ENCODE assay signal across 11 cellular contexts in genomic region chr7:132251327-132251659, GRCh38.
DNase-seq lines count a peak whose midpoint lies in the region; ATAC-seq and TF ChIP-seq lines count a peak whose summit lies in the region.
"Had no signal": no experiment of that assay in that cellular context is flagged by ENCODE, and none has a peak within 500 bp of the region (broad histone marks: within the 10 kb centered on the region; RNA-seq: fewer than 3 reads in every experiment).

No MANE protein-coding gene starts in this region.

- POLR2A ChIA-PET in activated CD8-positive, alpha-beta T cell treated with anti-CD3 and anti-CD28 coated beads, Interleukin-2, amount 10 ng/mL, durations not matched to agents 7 days and 5 days (lab: Charles Lee): no interaction called here

- TF ChIP-seq CTCF in LNCaP clone FGC (IDR thresholded peaks at IDR 0.05; ENCODE audit: control insufficient read depth, extremely low read depth, insufficient read depth): no peak

- H3K4me3 Mint-ChIP-seq in activated CD8-positive, alpha-beta T cell treated with anti-CD3 and anti-CD28 coated beads, Interleukin-2, amount 10 ng/mL, durations not matched to agents 7 days and 5 days: no peak overlapping the region
- H3K4me3 Mint-ChIP-seq: activated CD4-positive, alpha-beta memory T cell treated with anti-CD3 and anti-CD28 coated beads for 36 hours; nephron progenitor cell; stimulated activated naive B cell treated with anti-CD40 and anti-IgM and Interleukin-4, amounts not matched to agents 10 μg/mL and 1 μg/mL and 100 μg/mL, for 72 hours had no signal

- no peaks in the 10 kb centered on the region for H3K36me3 Mint-ChIP-seq in activated CD8-positive, alpha-beta T cell treated with anti-CD3 and anti-CD28 coated beads, Interleukin-2, amount 10 ng/mL, durations not matched to agents 7 days and 5 days (ENCODE audit: low read depth)
- H3K36me3 Mint-ChIP-seq: activated CD4-positive, alpha-beta memory T cell treated with anti-CD3 and anti-CD28 coated beads for 36 hours; stimulated activated naive B cell treated with anti-CD40 and anti-IgM and Interleukin-4, amounts not matched to agents 10 μg/mL and 1 μg/mL and 100 μg/mL, for 72 hours had no signal

- H3K4me1 Mint-ChIP-seq in activated CD8-positive, alpha-beta T cell treated with anti-CD3 and anti-CD28 coated beads, Interleukin-2, amount 10 ng/mL, durations not matched to agents 7 days and 5 days (ENCODE audit: low read depth): no peaks in the 10 kb centered on the region
- H3K4me1 Mint-ChIP-seq: nephron progenitor cell; stimulated activated naive B cell treated with anti-CD40 and anti-IgM and Interleukin-4, amounts not matched to agents 10 μg/mL and 1 μg/mL and 100 μg/mL, for 72 hours had no signal

- peaks cover 7% of the 10 kb centered on the region for H3K27me3 Mint-ChIP-seq in activated CD8-positive, alpha-beta T cell treated with anti-CD3 and anti-CD28 coated beads, Interleukin-2, amount 10 ng/mL, durations not matched to agents 7 days and 5 days (ENCODE audit: low read depth)

- in situ Hi-C loops in KBM-7 (cut with MboI; ENCODE audit: low pct_unique_long_range_greater_than_20kb, low sequenced_read_pairs): no loop called here

- peak overlapping the region; percentile 41 for H3K4me3 ChIP-seq in LNCaP clone FGC (ENCODE audit: low read depth, low read length)

- peak; percentile 98 for DNase-seq in LNCaP clone FGC (ENCODE audit: low read depth)
- DNase-seq in anterior cingulate cortex (lab: John Stamatoyannopoulos, UW): peak in 56 of 58 donors; percentile 6 to 93 (median 76)
- peak; percentile 75 for DNase-seq in islet precursor cell
- peak; percentile 77 for DNase-seq in superior temporal gyrus (ENCODE audit: extremely low spot score)
- no peak for DNase-seq in stimulated activated CD4-positive, alpha-beta T cell treated with anti-CD3 and anti-CD28 coated beads, Interleukin-4, amount 100 ng/mL, for 1 hour
- no peak for DNase-seq in SW 1271 (lab: John Stamatoyannopoulos, UW)
- DNase-seq in activated CD8-positive, alpha-beta T cell treated with anti-CD3 and anti-CD28 coated beads, Interleukin-2, amount 10 ng/mL, durations not matched to agents 7 days and 5 days: no peak
- DNase-seq in KBM-7: no peak
- DNase-seq: activated CD4-positive, alpha-beta memory T cell treated with anti-CD3 and anti-CD28 coated beads for 36 hours; nephron progenitor cell; stimulated activated naive B cell treated with anti-CD40 and anti-IgM and Interleukin-4, amounts not matched to agents 10 μg/mL and 1 μg/mL and 100 μg/mL, for 72 hours had no signal

- H3K9me3 Mint-ChIP-seq in activated CD8-positive, alpha-beta T cell treated with anti-CD3 and anti-CD28 coated beads, Interleukin-2, amount 10 ng/mL, durations not matched to agents 7 days and 5 days (ENCODE audit: insufficient read depth): no peaks in the 10 kb centered on the region
- H3K9me3 Mint-ChIP-seq: activated CD4-positive, alpha-beta memory T cell treated with anti-CD3 and anti-CD28 coated beads for 36 hours had no signal

- ATAC-seq in activated CD8-positive, alpha-beta T cell treated with anti-CD3 and anti-CD28 coated beads, Interleukin-2, amount 10 ng/mL, durations not matched to agents 7 days and 5 days: no peak
- ATAC-seq: stimulated activated naive B cell treated with anti-CD40 and anti-IgM and Interleukin-4, amounts not matched to agents 10 μg/mL and 1 μg/mL and 100 μg/mL, for 72 hours had no signal

- CTCF ChIA-PET in activated CD8-positive, alpha-beta T cell treated with anti-CD3 and anti-CD28 coated beads, Interleukin-2, amount 10 ng/mL, durations not matched to agents 7 days and 5 days (lab: Charles Lee): no interaction called here

- no peak overlapping the region for H3K27ac Mint-ChIP-seq in activated CD8-positive, alpha-beta T cell treated with anti-CD3 and anti-CD28 coated beads, Interleukin-2, amount 10 ng/mL, durations not matched to agents 7 days and 5 days
- H3K27ac Mint-ChIP-seq: activated CD4-positive, alpha-beta memory T cell treated with anti-CD3 and anti-CD28 coated beads for 36 hours; nephron progenitor cell; stimulated activated naive B cell treated with anti-CD40 and anti-IgM and Interleukin-4, amounts not matched to agents 10 μg/mL and 1 μg/mL and 100 μg/mL, for 72 hours had no signal

Comparison
In these comparisons a context has a peak if more than half of its experiments do, and no peak if none do; other contexts are left out.
1. DNase-seq: peak in LNCaP clone FGC (single experiment), anterior cingulate cortex (56 of 58), islet precursor cell (single experiment) and superior temporal gyrus (single experiment); none in stimulated activated CD4-positive, alpha-beta T cell treated with anti-CD3 and anti-CD28 coated beads, Interleukin-4, amount 100 ng/mL, for 1 hour (single experiment), SW 1271 (0 of 2), activated CD8-positive, alpha-beta T cell treated with anti-CD3 and anti-CD28 coated beads, Interleukin-2, amount 10 ng/mL, durations not matched to agents 7 days and 5 days (single experiment) and KBM-7 (single experiment).